In genomic region chr16:12379318-12379717, GRCh38 we compare ENCODE assay signal across 32 cellular contexts.
"Had no signal": no experiment of that assay in that cellular context is flagged by ENCODE, and none has a peak within 500 bp of the region (broad histone marks: within the 10 kb centered on the region; RNA-seq: fewer than 3 reads in every experiment).

No MANE protein-coding gene starts in this region.

- DNase-seq: activated CD4-positive, alpha-beta T cell treated with anti-CD3 and anti-CD28 coated beads for 1 hour; activated CD4-positive, alpha-beta T cell treated with anti-CD3 and anti-CD28 coated beads for 4 hours; activated CD4-positive, alpha-beta T cell treated with anti-CD3 and anti-CD28 coated beads, Interleukin-2, amount 10 ng/mL, durations not matched to agents 7 days and 5 days; activated CD4-positive, alpha-beta T cell treated with anti-CD3 and anti-CD28 coated beads, Interleukin-2, amount 50 U/mL, for 4 hours; activated CD8-positive, alpha-beta memory T cell treated with anti-CD3 and anti-CD28 coated beads for 24 hours; activated CD8-positive, alpha-beta T cell treated with anti-CD3 and anti-CD28 coated beads for 36 hours; activated effector memory CD4-positive, alpha-beta T cell treated with anti-CD3 and anti-CD28 coated beads, Interleukin-2, amount 50 U/mL, for 16 hours; activated naive CD4-positive, alpha-beta T cell treated with anti-CD3 and anti-CD28 coated beads for 36 hours; activated naive CD8-positive, alpha-beta T cell treated with anti-CD3 and anti-CD28 coated beads for 36 hours; activated naive CD8-positive, alpha-beta T cell treated with anti-CD3 and anti-CD28 coated beads, Interleukin-2, amount 50 U/mL, for 24 hours; activated T-cell treated with anti-CD3 and anti-CD28 coated beads, Interleukin-2, amount 50 U/mL, for 4 hours; adrenal gland; amygdala; aorta; central memory CD4-positive, alpha-beta T cell; cerebellar nuclear complex; colonic mucosa; effector CD8-positive, alpha-beta T cell; head of caudate nucleus; T-helper 1 cell; T-helper 2 cell had no signal

- H3K27me3 Mint-ChIP-seq: activated CD4-positive, alpha-beta T cell treated with anti-CD3 and anti-CD28 coated beads, Interleukin-2, amount 10 ng/mL, durations not matched to agents 7 days and 5 days; activated CD8-positive, alpha-beta T cell treated with anti-CD3 and anti-CD28 coated beads for 36 hours; activated naive CD4-positive, alpha-beta T cell treated with anti-CD3 and anti-CD28 coated beads, Interleukin-2, amount 50 U/mL, for 24 hours; activated naive CD8-positive, alpha-beta T cell treated with anti-CD3 and anti-CD28 coated beads for 36 hours; activated naive CD8-positive, alpha-beta T cell treated with anti-CD3 and anti-CD28 coated beads, Interleukin-2, amount 50 U/mL, for 24 hours had no signal

- H3K9me3 ChIP-seq: adrenal gland, breast epithelium, colonic mucosa had no signal

- ATAC-seq: activated CD8-positive, alpha-beta T cell treated with anti-CD3 and anti-CD28 coated beads for 36 hours; activated naive CD8-positive, alpha-beta T cell treated with anti-CD3 and anti-CD28 coated beads, Interleukin-2, amount 50 U/mL, for 24 hours; activated T-cell treated with anti-CD3 and anti-CD28 coated beads, Interleukin-2, amount 50 U/mL, for 4 hours; esophagus mucosa; WTC11 had no signal

- H3K36me3 ChIP-seq: adrenal gland, breast epithelium, cardiac muscle cell, colonic mucosa had no signal

- H3K27ac ChIP-seq: adrenal gland, cardiac muscle cell, colonic mucosa, VCaP had no signal

- H3K9me3 Mint-ChIP-seq: activated CD8-positive, alpha-beta T cell treated with anti-CD3 and anti-CD28 coated beads for 36 hours; activated naive CD4-positive, alpha-beta T cell treated with anti-CD3 and anti-CD28 coated beads, Interleukin-2, amount 50 U/mL, for 24 hours; activated naive CD8-positive, alpha-beta T cell treated with anti-CD3 and anti-CD28 coated beads for 36 hours; activated naive CD8-positive, alpha-beta T cell treated with anti-CD3 and anti-CD28 coated beads, Interleukin-2, amount 50 U/mL, for 24 hours; activated T-helper 2 cell treated with anti-CD3 and anti-CD28 coated beads, Interferon-gamma antibody, Interleukin-2, Interleukin-4, amounts not matched to agents 10 μg/mL and 5 μg/mL and 100 μg/mL, durations not matched to agents 14 hours and 24 hours and 36 hours; WTC11 had no signal

- H3K27me3 ChIP-seq: adrenal gland, breast epithelium, cardiac muscle cell, colonic mucosa had no signal

- H3K36me3 Mint-ChIP-seq: brain, WTC11 had no signal

- H3K4me1 Mint-ChIP-seq: brain, WTC11 had no signal

- H3K4me1 ChIP-seq: colonic mucosa had no signal

- H3K4me3 ChIP-seq: adrenal gland, breast epithelium, cardiac muscle cell, colonic mucosa had no signal

- H3K27ac Mint-ChIP-seq: activated CD8-positive, alpha-beta T cell treated with anti-CD3 and anti-CD28 coated beads for 36 hours; activated naive CD4-positive, alpha-beta T cell treated with anti-CD3 and anti-CD28 coated beads for 36 hours; activated naive CD4-positive, alpha-beta T cell treated with anti-CD3 and anti-CD28 coated beads, Interleukin-2, amount 50 U/mL, for 24 hours; activated naive CD8-positive, alpha-beta T cell treated with anti-CD3 and anti-CD28 coated beads for 36 hours; activated naive CD8-positive, alpha-beta T cell treated with anti-CD3 and anti-CD28 coated beads, Interleukin-2, amount 50 U/mL, for 24 hours; activated T-helper 2 cell treated with anti-CD3 and anti-CD28 coated beads, Interferon-gamma antibody, Interleukin-2, Interleukin-4, amounts not matched to agents 10 μg/mL and 5 μg/mL and 100 μg/mL, durations not matched to agents 14 hours and 24 hours and 36 hours; brain; WTC11 had no signal

- FAIRE-seq: endometrium, endothelial cell of umbilical vein, frontal cortex had no signal

- H3K4me3 Mint-ChIP-seq: activated CD4-positive, alpha-beta T cell treated with anti-CD3 and anti-CD28 coated beads, Interleukin-2, amount 10 ng/mL, durations not matched to agents 7 days and 5 days; activated CD8-positive, alpha-beta T cell treated with anti-CD3 and anti-CD28 coated beads for 36 hours; activated naive CD4-positive, alpha-beta T cell treated with anti-CD3 and anti-CD28 coated beads for 36 hours; activated naive CD4-positive, alpha-beta T cell treated with anti-CD3 and anti-CD28 coated beads, Interleukin-2, amount 50 U/mL, for 24 hours; activated naive CD8-positive, alpha-beta T cell treated with anti-CD3 and anti-CD28 coated beads for 36 hours; activated naive CD8-positive, alpha-beta T cell treated with anti-CD3 and anti-CD28 coated beads, Interleukin-2, amount 50 U/mL, for 24 hours; activated T-cell treated with anti-CD3 and anti-CD28 coated beads, Interleukin-2, amount 50 U/mL, for 4 hours; brain; WTC11 had no signal
